ENCODE assay signal across 1 cellular context in the genomic region with DNA sequence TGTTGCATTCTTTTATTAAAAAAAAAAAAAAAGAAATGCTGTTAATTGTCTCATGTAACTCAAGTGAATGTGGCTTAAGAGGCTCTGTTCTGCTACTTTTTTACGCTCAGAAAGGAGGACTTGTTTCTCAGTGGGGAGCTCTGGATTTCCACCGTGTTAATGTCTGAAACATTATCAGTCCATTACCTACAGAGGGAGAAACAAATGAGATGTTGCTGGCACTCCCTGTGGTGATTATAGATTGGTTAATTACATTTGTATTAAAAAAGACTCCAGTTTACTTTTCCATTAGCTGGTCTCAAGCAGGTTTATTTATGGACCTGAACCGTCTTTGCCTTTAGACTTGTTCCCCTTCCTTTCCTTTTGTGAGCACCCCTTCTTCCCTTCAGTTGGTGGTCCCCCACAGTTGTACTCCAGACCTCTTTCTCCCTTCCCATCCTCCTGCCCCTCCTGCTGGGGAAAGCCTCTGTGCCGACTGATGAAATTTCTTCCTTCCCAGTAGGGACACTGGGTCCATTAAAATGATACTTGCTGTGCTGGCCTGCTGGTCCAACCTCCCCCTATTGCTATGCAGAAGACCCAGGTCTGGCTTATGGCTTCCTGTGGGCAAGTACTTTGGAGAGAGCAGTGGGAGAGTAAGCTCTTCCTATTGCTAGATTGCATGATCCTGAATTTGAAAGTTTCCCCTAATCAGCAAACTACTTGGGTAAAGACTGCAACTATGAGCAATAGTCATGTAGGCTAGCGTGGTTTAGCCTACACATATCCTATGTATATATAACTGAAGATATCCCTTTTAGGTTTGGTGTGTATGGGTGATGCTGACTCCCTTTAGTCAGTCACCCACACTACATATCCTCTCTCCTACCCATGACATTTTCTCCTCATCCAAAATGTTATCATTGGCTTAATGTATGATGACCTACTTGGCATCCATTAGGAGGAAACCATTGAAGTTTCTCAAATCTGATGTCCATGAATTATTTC.
TF ChIP-seq lines count a peak whose summit lies in the region.

No MANE protein-coding gene starts in this region.

TF ChIP-seq in WTC11, 78 proteins besides CTCF, POLR2A, EP300 and RAD21 (continued from another document):
- no peak for TF ChIP-seq STAT6 (CRISPR knock-in tag; conservative IDR thresholded peaks at IDR 0.05; ENCODE audit: low read depth)
- TF ChIP-seq TEAD1 (CRISPR knock-in tag; IDR thresholded peaks at IDR 0.05) = peak; percentile 88
- TF ChIP-seq ZNF423 (CRISPR knock-in tag; IDR thresholded peaks at IDR 0.05) = peak; percentile 99
- TF ChIP-seq TCF7 (CRISPR knock-in tag; IDR thresholded peaks at IDR 0.05; ENCODE audit: low read depth) = no peak
- peak; percentile 46; the same call in 1 of the 2 replicates for TF ChIP-seq FOXJ3 (CRISPR knock-in tag; IDR thresholded peaks at IDR 0.05; ENCODE audit: borderline replicate concordance)
- peak; percentile 91; the same call in 1 of the 2 replicates for TF ChIP-seq FOXP4 (CRISPR knock-in tag; IDR thresholded peaks at IDR 0.05)
- no peak for TF ChIP-seq USF1 (CRISPR knock-in tag; IDR thresholded peaks at IDR 0.05)
- TF ChIP-seq, protein P1, sequence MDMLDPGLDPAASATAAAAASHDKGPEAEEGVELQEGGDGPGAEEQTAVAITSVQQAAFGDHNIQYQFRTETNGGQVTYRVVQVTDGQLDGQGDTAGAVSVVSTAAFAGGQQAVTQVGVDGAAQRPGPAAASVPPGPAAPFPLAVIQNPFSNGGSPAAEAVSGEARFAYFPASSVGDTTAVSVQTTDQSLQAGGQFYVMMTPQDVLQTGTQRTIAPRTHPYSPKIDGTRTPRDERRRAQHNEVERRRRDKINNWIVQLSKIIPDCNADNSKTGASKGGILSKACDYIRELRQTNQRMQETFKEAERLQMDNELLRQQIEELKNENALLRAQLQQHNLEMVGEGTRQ (CRISPR knock-in tag; IDR thresholded peaks at IDR 0.05) = 0 out of 2 replicates have a peak, but pooled peaks have one; percentile 7
- TF ChIP-seq ZNF263 (CRISPR knock-in tag; IDR thresholded peaks at IDR 0.05; ENCODE audit: low read depth) = no peak
- TF ChIP-seq, protein P2, sequence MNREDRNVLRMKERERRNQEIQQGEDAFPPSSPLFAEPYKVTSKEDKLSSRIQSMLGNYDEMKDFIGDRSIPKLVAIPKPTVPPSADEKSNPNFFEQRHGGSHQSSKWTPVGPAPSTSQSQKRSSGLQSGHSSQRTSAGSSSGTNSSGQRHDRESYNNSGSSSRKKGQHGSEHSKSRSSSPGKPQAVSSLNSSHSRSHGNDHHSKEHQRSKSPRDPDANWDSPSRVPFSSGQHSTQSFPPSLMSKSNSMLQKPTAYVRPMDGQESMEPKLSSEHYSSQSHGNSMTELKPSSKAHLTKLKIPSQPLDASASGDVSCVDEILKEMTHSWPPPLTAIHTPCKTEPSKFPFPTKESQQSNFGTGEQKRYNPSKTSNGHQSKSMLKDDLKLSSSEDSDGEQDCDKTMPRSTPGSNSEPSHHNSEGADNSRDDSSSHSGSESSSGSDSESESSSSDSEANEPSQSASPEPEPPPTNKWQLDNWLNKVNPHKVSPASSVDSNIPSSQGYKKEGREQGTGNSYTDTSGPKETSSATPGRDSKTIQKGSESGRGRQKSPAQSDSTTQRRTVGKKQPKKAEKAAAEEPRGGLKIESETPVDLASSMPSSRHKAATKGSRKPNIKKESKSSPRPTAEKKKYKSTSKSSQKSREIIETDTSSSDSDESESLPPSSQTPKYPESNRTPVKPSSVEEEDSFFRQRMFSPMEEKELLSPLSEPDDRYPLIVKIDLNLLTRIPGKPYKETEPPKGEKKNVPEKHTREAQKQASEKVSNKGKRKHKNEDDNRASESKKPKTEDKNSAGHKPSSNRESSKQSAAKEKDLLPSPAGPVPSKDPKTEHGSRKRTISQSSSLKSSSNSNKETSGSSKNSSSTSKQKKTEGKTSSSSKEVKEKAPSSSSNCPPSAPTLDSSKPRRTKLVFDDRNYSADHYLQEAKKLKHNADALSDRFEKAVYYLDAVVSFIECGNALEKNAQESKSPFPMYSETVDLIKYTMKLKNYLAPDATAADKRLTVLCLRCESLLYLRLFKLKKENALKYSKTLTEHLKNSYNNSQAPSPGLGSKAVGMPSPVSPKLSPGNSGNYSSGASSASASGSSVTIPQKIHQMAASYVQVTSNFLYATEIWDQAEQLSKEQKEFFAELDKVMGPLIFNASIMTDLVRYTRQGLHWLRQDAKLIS (CRISPR knock-in tag; IDR thresholded peaks at IDR 0.05; ENCODE audit: borderline replicate concordance) = peak; percentile 42; the same call in 1 of the 2 replicates
